ENCODE assay signal across 18 cellular contexts in the genomic region with DNA sequence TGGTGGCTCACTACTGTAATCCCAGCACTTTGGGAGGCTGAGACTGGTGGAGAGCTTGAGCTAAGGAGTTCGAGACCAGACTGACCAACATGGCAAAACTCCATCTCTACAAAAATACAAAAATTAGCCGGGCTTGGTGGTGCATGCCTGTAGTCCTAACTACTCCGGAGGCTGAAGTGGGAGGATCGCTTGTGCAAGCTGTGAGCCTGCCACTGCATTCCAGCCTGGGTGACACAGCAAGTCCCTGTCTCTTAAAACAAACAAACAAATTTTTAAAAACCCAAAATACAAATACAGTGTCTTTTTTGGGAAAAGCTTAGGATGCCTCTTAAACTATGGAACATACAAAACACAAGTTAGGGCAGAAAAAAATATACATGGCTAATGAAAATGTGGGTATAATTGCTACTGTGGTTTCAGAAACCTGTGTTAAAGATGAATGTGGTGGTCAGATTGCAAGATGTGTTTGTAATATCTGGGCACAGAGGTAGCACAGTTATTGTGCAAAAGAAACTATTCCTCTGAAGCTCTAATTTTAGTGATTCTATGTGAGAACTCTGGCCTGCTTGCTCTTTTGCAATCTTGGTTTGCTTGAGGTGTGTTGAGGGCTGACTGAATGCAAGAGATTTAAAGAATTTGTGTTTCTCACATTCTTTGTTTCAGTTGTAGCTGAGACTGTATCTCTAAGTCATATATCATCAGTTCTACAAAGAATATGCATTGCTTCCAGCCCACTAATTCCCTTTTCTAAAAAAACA. TPM values are rescaled to one million over a fixed set of nuclear protein-coding genes. Genes with fewer than 3 reads are reported as not detected.
DNase-seq lines count a peak whose midpoint lies in the region; TF ChIP-seq lines count a peak whose summit lies in the region.
"Had no signal": no experiment of that assay in that cellular context is flagged by ENCODE, and none has a peak within 500 bp of the region (broad histone marks: within the 10 kb centered on the region; RNA-seq: fewer than 3 reads in every experiment).

No MANE protein-coding gene starts in this region.

- DNase-seq in A172 (ENCODE audit: low spot score) (peak; percentile 0), H4 (ENCODE audit: low spot score) (peak; percentile 54), amniotic epithelial cell (ENCODE audit: low read depth) (peak; percentile 98), kidney glomerular epithelial cell (lab: John Stamatoyannopoulos, UW) (peak; percentile 38), caudate nucleus (lab: John Stamatoyannopoulos, UW) (no peak), GOT3 (lab: John Stamatoyannopoulos, UW) (no peak), Kasumi-1 (lab: John Stamatoyannopoulos, UW) (no peak), dorsolateral prefrontal cortex (no peak)
- DNase-seq: activated CD4-positive, CD25-positive, alpha-beta regulatory T cell treated with anti-CD3 and anti-CD28 coated beads, Interleukin-2, amount 50 U/mL, for 72 hours; DMS 273 treated with DMSO at 0.1 percent for 48 hours; KBM-7; left lung; NCI-H1694 treated with DMSO at 0.1 percent for 48 hours; NCI-H524 treated with DMSO at 0.1 percent for 48 hours; Peyer's patch; stimulated activated CD4-positive, alpha-beta T cell treated with anti-CD3 and anti-CD28 coated beads, Interleukin-4, amount 100 ng/mL, for 24 hours had no signal

- TF ChIP-seq CTCF in dorsolateral prefrontal cortex (IDR thresholded peaks at IDR 0.05 in 54 of 56, conservative IDR thresholded peaks at IDR 0.05 in 2 of 56; ENCODE audit: low read depth in 1 of 56, partially characterized antibody in 56 of 56), result no peak

- intact Hi-C loops in dorsolateral prefrontal cortex (cut with DNase I), result no loop called here

- H3K4me3 ChIP-seq in dorsolateral prefrontal cortex, result no peak overlapping the region
- H3K4me3 ChIP-seq: left lung, Peyer's patch had no signal

- H3K27me3 ChIP-seq in dorsolateral prefrontal cortex, result peaks cover 0 to 13% (median 0%) of the 10 kb centered on the region in 45 donors
- H3K27me3 ChIP-seq: Peyer's patch had no signal

- H3K27ac ChIP-seq in caudate nucleus (ENCODE audit: low read depth, low read length), result no peak overlapping the region
- no peak overlapping the region for H3K27ac ChIP-seq in dorsolateral prefrontal cortex
- H3K27ac ChIP-seq: left lung, Peyer's patch had no signal

RNA-seq across cellular contexts. Expression of gene HSPA2, which starts 3.9 kb away (rescaled TPM):
- 0.05 TPM in 1 of 2 replicates, not detected in the other for total RNA-seq in A172 (2014; rRNA removed; shearing (Covaris generic))
- total RNA-seq in H4 (2014; rRNA removed; shearing (Covaris generic)), result 3.7 and 3.8 TPM in 2 replicates
- 100 to 1,000 TPM in 86 of 120 experiments, 10 to 100 TPM in 34; 15.2 to 536 (median 124) TPM for total RNA-seq in dorsolateral prefrontal cortex

RNA-seq across cellular contexts. Expression of gene PPP1R36, which starts 13.1 kb away (rescaled TPM):
- 0.69 TPM in 1 of 2 replicates, not detected in the other for total RNA-seq in A172 (2014; rRNA removed; shearing (Covaris generic))
- total RNA-seq in H4 (2014; rRNA removed; shearing (Covaris generic)), result 0.64 TPM in 1 of 2 replicates, not detected in the other
- 1 to 10 TPM in 102 of 120 experiments, under 1 TPM in 16, not detected in 2; 0.41 to 5.3 (median 1.7) TPM for total RNA-seq in dorsolateral prefrontal cortex
- total RNA-seq: activated naive CD4-positive, alpha-beta T cell treated with anti-CD3 and anti-CD28 coated beads, Interleukin-2, amount 50 U/mL, for 72 hours; T-helper 1 cell treated with Interleukin-12 subunit alpha and Interleukin-12 subunit beta and Interleukin-4 antibody, amounts not matched to agents 30 ng/mL and 1 ng/mL, for 36 hours had no signal

RNA-seq across cellular contexts. Expression of gene ZBTB1, which starts 32.1 kb away (rescaled TPM):
- total RNA-seq in A172 (2014; rRNA removed; shearing (Covaris generic)), result 33.3 and 37.8 TPM in 2 replicates
- total RNA-seq in H4 (2014; rRNA removed; shearing (Covaris generic)), result 32.6 and 34.7 TPM in 2 replicates
- total RNA-seq in dorsolateral prefrontal cortex, result 10 to 100 TPM; 24.5 to 64.0 (median 38.4) TPM

RNA-seq across cellular contexts. Expression of gene ZBTB25, which starts 33.0 kb away (rescaled TPM):
- total RNA-seq in A172 (2014; rRNA removed; shearing (Covaris generic)), result 1.1 and 2.2 TPM in 2 replicates
- total RNA-seq in H4 (2014; rRNA removed; shearing (Covaris generic)), result 2.3 and 2.6 TPM in 2 replicates
- total RNA-seq in dorsolateral prefrontal cortex, result 10 to 100 TPM; 17.5 to 36.7 (median 25.7) TPM

Comparison
In these comparisons a context has a peak if more than half of its experiments do, and no peak if none do; other contexts are left out.
1. DNase-seq: peak in A172 (single experiment), H4 (single experiment), amniotic epithelial cell (single experiment) and kidney glomerular epithelial cell (single experiment); none in caudate nucleus (0 of 61), GOT3 (single experiment), Kasumi-1 (0 of 2) and dorsolateral prefrontal cortex (0 of 10).